ENCODE assay signal across 22 cellular contexts in the genomic region with DNA sequence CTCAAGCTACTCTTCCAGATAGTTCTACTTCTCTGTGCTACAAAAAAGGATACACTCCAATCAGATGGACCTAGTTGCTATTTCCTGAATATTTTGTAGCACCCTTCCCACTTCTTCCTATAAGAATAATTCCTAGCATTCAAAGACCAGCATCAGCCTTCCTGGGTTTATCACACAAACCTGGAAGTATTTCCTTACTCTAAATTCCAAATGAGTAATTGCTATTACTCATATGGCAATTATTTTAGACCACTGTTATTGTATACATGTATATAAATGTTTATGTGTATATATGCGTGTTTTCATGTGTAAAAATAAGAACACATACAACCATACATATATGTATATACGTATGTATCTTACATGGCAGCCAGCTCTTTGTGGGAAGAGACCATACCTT.
DNase-seq lines count a peak whose midpoint lies in the region; ATAC-seq and TF ChIP-seq lines count a peak whose summit lies in the region.
"Had no signal": no experiment of that assay in that cellular context is flagged by ENCODE, and none has a peak within 500 bp of the region (broad histone marks: within the 10 kb centered on the region; RNA-seq: fewer than 3 reads in every experiment).

No MANE protein-coding gene starts in this region.

- no peaks in the 10 kb centered on the region for H4K20me1 ChIP-seq in PC-3 (ENCODE audit: low read length)
- H4K20me1 ChIP-seq: BLaER1 had no signal

- H3K4me1 ChIP-seq in PC-3 (ENCODE audit: insufficient read depth, low read length) = peaks cover 12% of the 10 kb centered on the region

- no peaks in the 10 kb centered on the region for H3K9me2 ChIP-seq in PC-3 (replicated peaks; ENCODE audit: low read length)

- H3K9me3 ChIP-seq in PC-3 (ENCODE audit: low read length) = no peaks in the 10 kb centered on the region
- H3K9me3 ChIP-seq: BLaER1, Caco-2 had no signal

- no peaks in the 10 kb centered on the region for H3K27me3 ChIP-seq in PC-3 (ENCODE audit: low read length)
- H3K27me3 ChIP-seq: BLaER1 had no signal

- no peaks in the 10 kb centered on the region for H3F3A ChIP-seq in PC-3 (ENCODE audit: low read length, unreplicated experiment)

- CTCF ChIA-PET in PC-3 (lab: Charles Lee) = no interaction called here

- TF ChIP-seq CTCF in PC-3 (conservative IDR thresholded peaks at IDR 0.05; ENCODE audit: low read depth, low read length) (no peak), epithelial cell of esophagus (IDR thresholded peaks at IDR 0.05; ENCODE audit: insufficient read depth, low read depth, low read length, missing control alignments) (no peak)

- no peak overlapping the region for H3K27ac ChIP-seq in PC-3 (ENCODE audit: low read length)
- H3K27ac ChIP-seq: BLaER1, KMS-11 had no signal

- POLR2A ChIA-PET in PC-3 (lab: Charles Lee; ENCODE audit: unreplicated experiment) = no interaction called here

- no peak overlapping the region for H2AFZ ChIP-seq in PC-3 (ENCODE audit: low read length)

- no peak overlapping the region for H3K4me2 ChIP-seq in PC-3 (ENCODE audit: low read length)
- H3K4me2 ChIP-seq: BLaER1, KMS-11 had no signal

- ATAC-seq in PC-3 = peak; percentile 37
- ATAC-seq in GM21619 (IDR thresholded peaks at IDR 0.05; ENCODE audit: unreplicated experiment) = no peak

- no peak overlapping the region for H3K9ac ChIP-seq in PC-3 (ENCODE audit: low read length)
- H3K9ac ChIP-seq: BLaER1, KMS-11 had no signal

- BruUV-seq in PC-3 (replicated peaks; lab: Mats Ljungman, UMichigan) = no TSS peak

- H3K36me3 ChIP-seq in PC-3 (ENCODE audit: low read depth, low read length) = no peaks in the 10 kb centered on the region
- H3K36me3 ChIP-seq: BLaER1 had no signal

- intact Hi-C loops in PC-3 (cut with micrococcal nuclease) = no loop called here

- H3K4me3 ChIP-seq in PC-3 (ENCODE audit: low read length) (no peak overlapping the region), epithelial cell of esophagus (ENCODE audit: low read length) (no peak overlapping the region)
- H3K4me3 ChIP-seq: BLaER1 had no signal

- DNase-seq in ELR (ENCODE audit: low read depth) = peak; percentile 73
- DNase-seq in PC-3 = peak; percentile 35
- DNase-seq in epithelial cell of esophagus (ENCODE audit: low read depth) = peak; percentile 33
- DNase-seq in DMS 273 (lab: John Stamatoyannopoulos, UW; ENCODE audit: unreplicated experiment) = no peak
- no peak for DNase-seq in GOT3 (lab: John Stamatoyannopoulos, UW)
- no peak for DNase-seq in stimulated activated CD4-positive, alpha-beta T cell treated with anti-CD3 and anti-CD28 coated beads, Interleukin-4, amount 100 ng/mL, for 24 hours
- DNase-seq: ACHN; Caco-2; CD4-positive, alpha-beta memory T cell; DMS153; GF-D8; H7; NCI-H1105; NCI-H146; NCI-H2029 treated with DMSO at 0.1 percent for 48 hours; NCI-H345; NCI-H524 treated with DMSO at 0.1 percent for 48 hours; OCI-M1; SHP77 had no signal

- no peaks in the 10 kb centered on the region for H3K79me2 ChIP-seq in PC-3 (ENCODE audit: low read length)

Comparison
In these comparisons a context has a peak if more than half of its experiments do, and no peak if none do; other contexts are left out.
1. DNase-seq: peak in ELR (single experiment), PC-3 (single experiment) and epithelial cell of esophagus (single experiment); none in DMS 273 (single experiment), GOT3 (single experiment) and stimulated activated CD4-positive, alpha-beta T cell treated with anti-CD3 and anti-CD28 coated beads, Interleukin-4, amount 100 ng/mL, for 24 hours (single experiment).